Comparison of ENCODE assay signal across 25 cellular contexts in the genomic region with DNA sequence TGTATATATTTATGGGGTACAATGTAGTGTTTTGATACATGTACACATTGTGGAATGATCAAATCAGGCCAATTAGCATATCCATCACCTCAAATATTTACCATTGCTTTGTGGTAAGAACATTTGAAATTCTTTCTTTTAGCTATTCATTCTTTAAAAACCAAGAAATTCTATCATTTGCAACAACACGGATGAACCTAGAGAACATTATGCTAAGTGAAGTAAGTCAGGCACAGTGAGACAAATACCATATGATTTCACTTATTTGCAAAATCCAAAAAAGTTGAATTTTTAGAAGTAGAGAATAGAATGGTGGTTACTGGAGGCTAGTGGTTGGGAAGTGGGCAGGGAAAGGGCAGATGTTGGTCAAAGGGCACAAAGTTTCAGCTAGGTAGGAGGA.
DNase-seq lines count a peak whose midpoint lies in the region; FAIRE-seq and TF ChIP-seq lines count a peak whose summit lies in the region.
"Had no signal": no experiment of that assay in that cellular context is flagged by ENCODE, and none has a peak within 500 bp of the region (broad histone marks: within the 10 kb centered on the region; RNA-seq: fewer than 3 reads in every experiment).

No MANE protein-coding gene starts in this region.

- H3K36me3 ChIP-seq in GM23248 (ENCODE audit: low read depth) (no peaks in the 10 kb centered on the region), astrocyte (ENCODE audit: insufficient read depth, low read length) (no peaks in the 10 kb centered on the region), keratinocyte (ENCODE audit: control insufficient read depth in 2 of 2, extremely low read depth in 1 of 2, insufficient read depth in 2 of 2, low read length in 2 of 2) (no peaks in the 10 kb centered on the region), kidney (ENCODE audit: control insufficient read depth in 1 of 2, insufficient read depth in 2 of 2, low read length in 2 of 2) (peaks cover 0 to 3% of the 10 kb centered on the region in 2 donors)
- H3K36me3 ChIP-seq: BLaER1, SJSA1 had no signal

- no peak for FAIRE-seq in astrocyte (lab: Jason Lieb, UNC)
- no peak for FAIRE-seq in keratinocyte (lab: Jason Lieb, UNC)
- FAIRE-seq in kidney (lab: Jason Lieb, UNC), result no peak
- FAIRE-seq: GM12891, H1 had no signal

- H2AFZ ChIP-seq in GM23248 (peak overlapping the region; percentile 3; the same call in 1 of the 2 replicates), astrocyte (ENCODE audit: low read depth, low read length) (no peak overlapping the region), keratinocyte (ENCODE audit: control insufficient read depth, low read length) (peak overlapping the region; percentile 6)
- H2AFZ ChIP-seq: PC-9 had no signal

- intact Hi-C loops in kidney (cut with DNase I), result no loop called here
- intact Hi-C loops in activated naive CD4-positive, alpha-beta T cell treated with anti-CD3 and anti-CD28 coated beads for 36 hours (cut with micrococcal nuclease), result no loop called here

- 86 to 87% methylated on average over 1 of the region's 1 CpG for WGBS in GM23248 (ENCODE audit: low coverage in 1 of 2, low lambda C conversion rate in 2 of 2, missing lambda C conversion rate in 2 of 2), 2 experiments

- H3F3A ChIP-seq in GM23248 (ENCODE audit: insufficient read depth), result no peaks in the 10 kb centered on the region

- H3K9me3 Mint-ChIP-seq in astrocyte (ENCODE audit: unreplicated experiment) (peaks cover under 1% of the 10 kb centered on the region), type B pancreatic cell (no peaks in the 10 kb centered on the region)
- H3K9me3 Mint-ChIP-seq in activated naive CD4-positive, alpha-beta T cell treated with anti-CD3 and anti-CD28 coated beads for 36 hours, result no peaks in the 10 kb centered on the region

- CTCF ChIA-PET in activated naive CD4-positive, alpha-beta T cell treated with anti-CD3 and anti-CD28 coated beads for 36 hours (lab: Charles Lee), result no interaction called here

- H3K27me3 ChIP-seq in GM23248 (replicated peaks; ENCODE audit: insufficient read depth), result no peaks in the 10 kb centered on the region
- no peaks in the 10 kb centered on the region for H3K27me3 ChIP-seq in astrocyte (ENCODE audit: insufficient read depth, low read length)
- H3K27me3 ChIP-seq in keratinocyte (ENCODE audit: control insufficient read depth, extremely low read depth, insufficient read depth, low read length), result no peaks in the 10 kb centered on the region
- H3K27me3 ChIP-seq: BLaER1 had no signal

- in situ Hi-C loops in GM23248 (cut with MboI), result no loop called here

- H3K36me3 Mint-ChIP-seq in astrocyte (ENCODE audit: low read depth, unreplicated experiment), result no peaks in the 10 kb centered on the region
- H3K36me3 Mint-ChIP-seq in type B pancreatic cell, result no peaks in the 10 kb centered on the region
- no peaks in the 10 kb centered on the region for H3K36me3 Mint-ChIP-seq in activated naive CD4-positive, alpha-beta T cell treated with anti-CD3 and anti-CD28 coated beads for 36 hours (ENCODE audit: low read depth)
- H3K36me3 Mint-ChIP-seq: CD4-positive, CD25-positive, alpha-beta regulatory T cell had no signal

- no peak overlapping the region for H3K9ac ChIP-seq in GM23248
- no peak overlapping the region for H3K9ac ChIP-seq in astrocyte (ENCODE audit: low read length)
- no peak overlapping the region for H3K9ac ChIP-seq in keratinocyte (ENCODE audit: control insufficient read depth, extremely low read depth, insufficient read depth, low read length)
- no peak overlapping the region for H3K9ac ChIP-seq in kidney (ENCODE audit: low read length in 2 of 2)
- H3K9ac ChIP-seq: BLaER1 had no signal

- no peaks in the 10 kb centered on the region for H3K9me2 ChIP-seq in GM23248 (ENCODE audit: insufficient read depth)

- no peaks in the 10 kb centered on the region for H3K27me3 Mint-ChIP-seq in astrocyte (ENCODE audit: low read depth, unreplicated experiment)
- no peaks in the 10 kb centered on the region for H3K27me3 Mint-ChIP-seq in type B pancreatic cell
- H3K27me3 Mint-ChIP-seq in activated naive CD4-positive, alpha-beta T cell treated with anti-CD3 and anti-CD28 coated beads for 36 hours (ENCODE audit: low read depth), result no peaks in the 10 kb centered on the region
- H3K27me3 Mint-ChIP-seq: CD4-positive, CD25-positive, alpha-beta regulatory T cell had no signal

- H3K4me3 ChIP-seq in GM23248 (no peak overlapping the region), astrocyte (ENCODE audit: insufficient read depth, low read depth, low read length) (no peak overlapping the region), keratinocyte (ENCODE audit: control insufficient read depth in 2 of 3, extremely low read depth in 1 of 3, insufficient read depth in 2 of 3, low read depth in 1 of 3, low read length in 3 of 3) (no peak overlapping the region), kidney (ENCODE audit: low read length in 2 of 2) (no peak overlapping the region)
- H3K4me3 ChIP-seq: BLaER1, PC-9, SJSA1 had no signal

- DNase-seq in GM23248 (no peak), astrocyte (ENCODE audit: low read depth) (peak; percentile 57), keratinocyte (ENCODE audit: low read depth, low spot score) (no peak), type B pancreatic cell (ENCODE audit: extremely low spot score, unreplicated experiment) (no peak), kidney (no peak), T-helper 9 cell (no peak)
- no peak for DNase-seq in activated naive CD4-positive, alpha-beta T cell treated with anti-CD3 and anti-CD28 coated beads for 36 hours
- DNase-seq: CD4-positive, CD25-positive, alpha-beta regulatory T cell; EL; GDM1; HCEC 1CT; IMR-90; KG1; MM.1S; NCI-H1694; NCI-H2029 treated with DMSO at 0.1 percent for 48 hours; NCI-H446 treated with DMSO at 0.1 percent for 48 hours; NCI-H526; NCI-H82; NK-92 treated with Interleukin-12 subunit alpha and Interleukin-12 subunit beta, amount 100 ng/mL, for 24 hours; PC-9 had no signal

- H3K27ac Mint-ChIP-seq in astrocyte (ENCODE audit: unreplicated experiment) (no peak overlapping the region), type B pancreatic cell (no peak overlapping the region)
- H3K27ac Mint-ChIP-seq in activated naive CD4-positive, alpha-beta T cell treated with anti-CD3 and anti-CD28 coated beads for 36 hours, result no peak overlapping the region
- H3K27ac Mint-ChIP-seq: CD4-positive, CD25-positive, alpha-beta regulatory T cell had no signal

- H3K79me2 ChIP-seq in GM23248 (ENCODE audit: insufficient read depth), result no peaks in the 10 kb centered on the region
- no peaks in the 10 kb centered on the region for H3K79me2 ChIP-seq in astrocyte (ENCODE audit: insufficient read depth, low read length)
- no peaks in the 10 kb centered on the region for H3K79me2 ChIP-seq in keratinocyte (ENCODE audit: control insufficient read depth, insufficient read depth, low read length)

- H4K20me1 ChIP-seq in GM23248 (ENCODE audit: insufficient read depth) (no peaks in the 10 kb centered on the region), astrocyte (ENCODE audit: insufficient read depth, low read length) (no peaks in the 10 kb centered on the region), keratinocyte (ENCODE audit: control insufficient read depth, extremely low read depth, insufficient read depth, low read length) (no peaks in the 10 kb centered on the region)
- H4K20me1 ChIP-seq: BLaER1 had no signal

- no peak overlapping the region for H3K4me2 ChIP-seq in GM23248 (ENCODE audit: unreplicated experiment)
- H3K4me2 ChIP-seq in astrocyte (ENCODE audit: low read length), result no peak overlapping the region
- H3K4me2 ChIP-seq in keratinocyte (ENCODE audit: control insufficient read depth, extremely low read depth, insufficient read depth, low read depth, low read length), result no peak overlapping the region
- H3K4me2 ChIP-seq: BLaER1, PC-9 had no signal

- H3K4me1 Mint-ChIP-seq in astrocyte (ENCODE audit: low read depth, unreplicated experiment) (peaks cover 4% of the 10 kb centered on the region), type B pancreatic cell (ENCODE audit: unreplicated experiment) (peaks cover 4% of the 10 kb centered on the region)
- H3K4me1 Mint-ChIP-seq in activated naive CD4-positive, alpha-beta T cell treated with anti-CD3 and anti-CD28 coated beads for 36 hours (ENCODE audit: low read depth), result no peaks in the 10 kb centered on the region
- H3K4me1 Mint-ChIP-seq: CD4-positive, CD25-positive, alpha-beta regulatory T cell had no signal

- H3K9me3 ChIP-seq in GM23248 (ENCODE audit: low read depth) (no peaks in the 10 kb centered on the region), astrocyte (ENCODE audit: insufficient read depth, low read depth, low read length) (no peaks in the 10 kb centered on the region), keratinocyte (ENCODE audit: control insufficient read depth, low read depth, low read length) (no peaks in the 10 kb centered on the region), kidney (ENCODE audit: control insufficient read depth in 1 of 2, low read length in 2 of 2) (no peaks in the 10 kb centered on the region)
- H3K9me3 ChIP-seq: BLaER1, SJSA1 had no signal

- H3K9me1 ChIP-seq in keratinocyte (ENCODE audit: control insufficient read depth, extremely low read depth, insufficient read depth, low read length), result no peaks in the 10 kb centered on the region

- H3K4me3 Mint-ChIP-seq in astrocyte (ENCODE audit: unreplicated experiment), result no peak overlapping the region
- peak overlapping the region; percentile 53 for H3K4me3 Mint-ChIP-seq in type B pancreatic cell
- no peak overlapping the region for H3K4me3 Mint-ChIP-seq in activated naive CD4-positive, alpha-beta T cell treated with anti-CD3 and anti-CD28 coated beads for 36 hours
- H3K4me3 Mint-ChIP-seq: CD4-positive, CD25-positive, alpha-beta regulatory T cell had no signal

- dilution Hi-C loops in keratinocyte (cut with MboI; ENCODE audit: extremely low pct_ligation_motif_present, low sequenced_read_pairs), result no loop called here

- TF ChIP-seq CTCF in astrocyte (IDR thresholded peaks at IDR 0.05; ENCODE audit: insufficient read depth, low read depth, low read length) (no peak), keratinocyte (optimal IDR thresholded peaks at IDR 0.05 in 1 of 3, IDR thresholded peaks at IDR 0.05 in 1 of 3, conservative IDR thresholded peaks at IDR 0.05 in 1 of 3; ENCODE audit: extremely low read depth in 1 of 3, insufficient read depth in 2 of 3, low read length in 3 of 3) (no peak), type B pancreatic cell (conservative IDR thresholded peaks at IDR 0.05) (no peak), kidney (IDR thresholded peaks at IDR 0.05; ENCODE audit: borderline replicate concordance, extremely low read depth, insufficient read depth) (no peak)

- H3K4me1 ChIP-seq in GM23248 (ENCODE audit: insufficient read depth) (no peaks in the 10 kb centered on the region), astrocyte (ENCODE audit: insufficient read depth, low read length) (no peaks in the 10 kb centered on the region), keratinocyte (ENCODE audit: control insufficient read depth, extremely low read depth, insufficient read depth, low read length) (no peaks in the 10 kb centered on the region), kidney (ENCODE audit: control insufficient read depth in 1 of 2, insufficient read depth in 1 of 2, low read depth in 1 of 2, low read length in 2 of 2) (no peaks in the 10 kb centered on the region)
- H3K4me1 ChIP-seq: BLaER1, SJSA1 had no signal

- H3K27ac ChIP-seq in GM23248 (no peak overlapping the region), astrocyte (ENCODE audit: low read depth, low read length) (no peak overlapping the region), keratinocyte (ENCODE audit: control insufficient read depth, insufficient read depth, low read length) (no peak overlapping the region), kidney (ENCODE audit: low read depth in 2 of 2, low read length in 2 of 2) (no peak overlapping the region)
- H3K27ac ChIP-seq: BLaER1, PC-9, SJSA1 had no signal
